ENCODE assay signal across 2 cellular contexts in the genomic region with DNA sequence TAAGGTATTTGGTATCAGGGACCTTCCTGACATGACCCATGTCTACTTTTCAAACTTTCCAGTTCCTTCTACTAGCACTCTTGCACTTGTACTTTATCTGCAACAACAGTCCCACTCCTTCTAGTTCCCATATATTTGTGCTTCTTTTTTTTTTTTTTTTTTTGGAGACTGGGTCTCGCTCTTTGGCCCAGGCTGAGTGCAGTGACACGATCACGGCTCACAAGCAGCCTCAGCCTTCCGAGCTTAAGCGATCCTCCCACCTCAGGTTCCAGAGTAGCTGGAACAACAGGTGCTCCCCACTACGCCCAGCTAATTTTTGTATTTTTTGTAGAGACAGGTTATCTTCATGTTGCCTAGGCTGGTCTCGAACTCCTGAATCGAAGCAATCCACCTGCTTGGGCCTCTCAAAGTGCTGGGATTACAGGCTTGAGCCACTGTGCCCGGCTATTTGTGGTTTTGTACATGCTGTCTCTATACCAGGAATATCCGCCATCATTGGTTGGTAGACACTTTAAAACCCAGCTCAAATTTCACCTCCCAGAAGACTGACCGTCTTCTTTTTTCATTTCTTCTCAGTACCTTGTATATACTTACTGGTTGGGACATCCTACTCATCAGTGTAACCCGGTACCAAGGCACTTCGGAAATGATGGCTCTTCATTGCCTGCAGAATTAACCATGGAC.
TF ChIP-seq lines count a peak whose summit lies in the region.

No MANE protein-coding gene starts in this region.

TF ChIP-seq in SK-N-SH, 30 proteins besides CTCF, POLR2A, EP300 and RAD21 (continued from another document):
- TF ChIP-seq NRF1 (IDR thresholded peaks at IDR 0.05; ENCODE audit: low read depth, low read length) (no peak), FOXJ3 (CRISPR knock-in tag; IDR thresholded peaks at IDR 0.05) (no peak), ZBTB33 (IDR thresholded peaks at IDR 0.05; ENCODE audit: borderline replicate concordance, low read depth) (no peak), ELF1 (IDR thresholded peaks at IDR 0.05) (no peak)

TF ChIP-seq in SK-N-SH treated with all-trans-retinoic acid at 6 μM for 48 hours, 23 proteins besides CTCF, POLR2A, EP300 and RAD21 (continued from another document):
- TF ChIP-seq ZNF70 (CRISPR knock-in tag; IDR thresholded peaks at IDR 0.05), result no peak
- no peak for TF ChIP-seq ZNF8 (CRISPR knock-in tag; IDR thresholded peaks at IDR 0.05)
- TF ChIP-seq ISL1 (CRISPR knock-in tag; IDR thresholded peaks at IDR 0.05), result no peak
- TF ChIP-seq, protein P1, sequence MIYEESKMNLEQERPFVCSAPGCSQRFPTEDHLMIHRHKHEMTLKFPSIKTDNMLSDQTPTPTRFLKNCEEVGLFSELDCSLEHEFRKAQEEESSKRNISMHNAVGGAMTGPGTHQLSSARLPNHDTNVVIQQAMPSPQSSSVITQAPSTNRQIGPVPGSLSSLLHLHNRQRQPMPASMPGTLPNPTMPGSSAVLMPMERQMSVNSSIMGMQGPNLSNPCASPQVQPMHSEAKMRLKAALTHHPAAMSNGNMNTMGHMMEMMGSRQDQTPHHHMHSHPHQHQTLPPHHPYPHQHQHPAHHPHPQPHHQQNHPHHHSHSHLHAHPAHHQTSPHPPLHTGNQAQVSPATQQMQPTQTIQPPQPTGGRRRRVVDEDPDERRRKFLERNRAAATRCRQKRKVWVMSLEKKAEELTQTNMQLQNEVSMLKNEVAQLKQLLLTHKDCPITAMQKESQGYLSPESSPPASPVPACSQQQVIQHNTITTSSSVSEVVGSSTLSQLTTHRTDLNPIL (CRISPR knock-in tag; IDR thresholded peaks at IDR 0.05; ENCODE audit: low read depth), result no peak
- no peak for TF ChIP-seq TSHZ2 (CRISPR knock-in tag; IDR thresholded peaks at IDR 0.05)
- no peak for TF ChIP-seq ZFP30 (CRISPR knock-in tag; IDR thresholded peaks at IDR 0.05)
- no peak for TF ChIP-seq ARNTL (CRISPR knock-in tag; IDR thresholded peaks at IDR 0.05; ENCODE audit: borderline replicate concordance, low read depth)
- TF ChIP-seq, protein P2, sequence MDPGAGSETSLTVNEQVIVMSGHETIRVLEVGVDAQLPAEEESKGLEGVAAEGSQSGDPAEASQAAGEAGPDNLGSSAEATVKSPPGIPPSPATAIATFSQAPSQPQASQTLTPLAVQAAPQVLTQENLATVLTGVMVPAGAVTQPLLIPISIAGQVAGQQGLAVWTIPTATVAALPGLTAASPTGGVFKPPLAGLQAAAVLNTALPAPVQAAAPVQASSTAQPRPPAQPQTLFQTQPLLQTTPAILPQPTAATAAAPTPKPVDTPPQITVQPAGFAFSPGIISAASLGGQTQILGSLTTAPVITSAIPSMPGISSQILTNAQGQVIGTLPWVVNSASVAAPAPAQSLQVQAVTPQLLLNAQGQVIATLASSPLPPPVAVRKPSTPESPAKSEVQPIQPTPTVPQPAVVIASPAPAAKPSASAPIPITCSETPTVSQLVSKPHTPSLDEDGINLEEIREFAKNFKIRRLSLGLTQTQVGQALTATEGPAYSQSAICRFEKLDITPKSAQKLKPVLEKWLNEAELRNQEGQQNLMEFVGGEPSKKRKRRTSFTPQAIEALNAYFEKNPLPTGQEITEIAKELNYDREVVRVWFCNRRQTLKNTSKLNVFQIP (CRISPR knock-in tag; IDR thresholded peaks at IDR 0.05; ENCODE audit: borderline replicate concordance, low read depth), result no peak
- no peak for TF ChIP-seq SNAI2 (CRISPR knock-in tag; IDR thresholded peaks at IDR 0.05)
- no peak for TF ChIP-seq ZC3H10 (CRISPR knock-in tag; IDR thresholded peaks at IDR 0.05)
- TF ChIP-seq ZFP3 (CRISPR knock-in tag; IDR thresholded peaks at IDR 0.05), result no peak
TF ChIP-seq in SK-N-SH treated with all-trans-retinoic acid at 6 μM for 48 hours: peak in this region for 0.
